ENCODE assay signal across 22 cellular contexts in the genomic region with DNA sequence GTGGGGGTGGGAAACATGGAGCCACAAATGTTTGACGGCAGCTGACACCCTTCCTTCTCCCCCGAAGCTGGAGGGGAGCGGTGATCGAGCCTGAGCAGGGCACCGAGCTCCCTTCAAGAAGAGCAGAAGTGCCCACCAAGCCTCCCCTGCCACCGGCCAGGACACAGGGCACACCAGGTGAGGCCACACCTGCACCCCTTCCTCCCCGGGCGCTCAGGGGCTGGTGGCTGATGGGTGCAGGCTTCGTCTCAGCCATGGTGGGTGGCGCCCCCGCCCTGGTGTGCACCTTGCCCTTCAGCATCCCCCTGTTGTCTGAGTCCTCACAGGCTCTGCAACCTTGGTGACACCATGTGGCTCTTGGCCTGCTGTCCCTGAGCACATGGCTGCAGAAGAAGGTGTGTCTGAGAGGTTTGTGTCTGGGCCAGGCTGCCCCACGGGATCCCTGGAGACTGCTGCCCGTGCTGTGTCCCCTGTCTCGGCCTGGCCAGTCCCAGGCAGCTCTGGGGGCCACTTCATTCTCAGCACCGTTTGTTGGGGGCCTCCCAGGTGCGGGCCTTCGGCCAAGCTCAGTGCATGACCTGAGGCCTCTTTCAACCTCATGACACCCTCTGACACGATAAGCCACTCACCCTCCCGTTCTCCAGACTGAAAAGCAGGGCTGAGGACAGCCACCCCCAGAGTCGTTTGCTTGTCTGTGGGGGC. TPM values are rescaled to one million over a fixed set of nuclear protein-coding genes. Genes with fewer than 3 reads are reported as not detected.
A peak's percentile ranks its signal among the peaks of the same experiment; 100 is the strongest.
DNase-seq lines count a peak whose midpoint lies in the region; ATAC-seq, FAIRE-seq and TF ChIP-seq lines count a peak whose summit lies in the region.
"Had no signal": no experiment of that assay in that cellular context is flagged by ENCODE, and none has a peak within 500 bp of the region (broad histone marks: within the 10 kb centered on the region; RNA-seq: fewer than 3 reads in every experiment).

No MANE protein-coding gene starts in this region.

- peaks cover 0 to 18% (median 8%) of the 10 kb centered on the region in 5 donors for H3K36me3 Mint-ChIP-seq in naive thymus-derived CD4-positive, alpha-beta T cell
- H3K36me3 Mint-ChIP-seq in activated naive CD8-positive, alpha-beta T cell treated with anti-CD3 and anti-CD28 coated beads for 36 hours, result peaks cover 11% of the 10 kb centered on the region

- H3K79me2 ChIP-seq in K562 (ENCODE audit: control insufficient read depth, insufficient read depth, low read length), result no peaks in the 10 kb centered on the region

- TF ChIP-seq CTCF in left ventricle myocardium inferior (IDR thresholded peaks at IDR 0.05; ENCODE audit: borderline replicate concordance) (no peak), K562 (IDR thresholded peaks at IDR 0.05 in 2 of 3, conservative IDR thresholded peaks at IDR 0.05 in 1 of 3; ENCODE audit: insufficient read depth in 2 of 3, low read depth in 1 of 3, low read length in 3 of 3) (no peak)

- WGBS in K562 (ENCODE audit: insufficient coverage, low coverage, missing lambda C conversion rate), result 92% methylated on average over 16 of the region's 20 CpGs
- WGBS in aorta, 2 donors, result 87 to 89% methylated on average over 20 of the region's 20 CpGs

- no peaks in the 10 kb centered on the region for H3K9me1 ChIP-seq in K562 (ENCODE audit: control insufficient read depth, insufficient read depth, low read length)

- H3K4me1 Mint-ChIP-seq in naive thymus-derived CD4-positive, alpha-beta T cell, result peaks cover 9 to 23% (median 18%) of the 10 kb centered on the region in 7 donors
- H3K4me1 Mint-ChIP-seq in activated naive CD8-positive, alpha-beta T cell treated with anti-CD3 and anti-CD28 coated beads for 36 hours, result peaks cover 15% of the 10 kb centered on the region

- H3K9ac ChIP-seq in K562 (ENCODE audit: insufficient read depth in 1 of 2, low read depth in 2 of 2, low read length in 2 of 2), result peak overlapping the region in 1 of 2 experiments; percentile 64; a peak in 1 of 4 replicates
- H3K9ac ChIP-seq: BLaER1 had no signal

- no peak for TF ChIP-seq POLR2A in K562 (conservative IDR thresholded peaks at IDR 0.05)

- H3K4me1 ChIP-seq in left ventricle myocardium inferior, result no peaks in the 10 kb centered on the region
- H3K4me1 ChIP-seq in K562 (replicated peaks in 1 of 2; ENCODE audit: control insufficient read depth in 2 of 2, insufficient read depth in 2 of 2, low read length in 2 of 2), result peaks cover 0 to 11% of the 10 kb centered on the region in 2 experiments; a peak in 1 of 5 replicates
- peaks cover 12 to 14% of the 10 kb centered on the region in 2 donors for H3K4me1 ChIP-seq in naive thymus-derived CD4-positive, alpha-beta T cell (ENCODE audit: control insufficient read depth in 2 of 2, insufficient read depth in 2 of 2, low read length in 2 of 2)
- H3K4me1 ChIP-seq in aorta (ENCODE audit: control insufficient read depth in 1 of 2, insufficient read depth in 2 of 2, low read length in 2 of 2), result no peaks in the 10 kb centered on the region

- no peak for TF ChIP-seq EP300 in K562 (IDR thresholded peaks at IDR 0.05; ENCODE audit: low read length)

- ATAC-seq in Right ventricle myocardium inferior (no peak), K562 (no peak), aorta (ENCODE audit: low FRiP score) (peak; percentile 31), HG03045 (IDR thresholded peaks at IDR 0.05; ENCODE audit: unreplicated experiment) (no peak), GM21619 (IDR thresholded peaks at IDR 0.05; ENCODE audit: unreplicated experiment) (no peak)
- ATAC-seq in naive thymus-derived CD4-positive, alpha-beta T cell, result no peak

- no peaks in the 10 kb centered on the region for H3K9me3 Mint-ChIP-seq in naive thymus-derived CD4-positive, alpha-beta T cell
- no peaks in the 10 kb centered on the region for H3K9me3 Mint-ChIP-seq in activated naive CD8-positive, alpha-beta T cell treated with anti-CD3 and anti-CD28 coated beads for 36 hours
- H3K9me3 Mint-ChIP-seq: HFFc6 had no signal

- in situ Hi-C loops in K562 (cut with MboI), result no loop called here

- H3K4me3 Mint-ChIP-seq in naive thymus-derived CD4-positive, alpha-beta T cell, result no peak overlapping the region
- H3K4me3 Mint-ChIP-seq in activated naive CD8-positive, alpha-beta T cell treated with anti-CD3 and anti-CD28 coated beads for 36 hours, result no peak overlapping the region
- H3K4me3 Mint-ChIP-seq: HFFc6 had no signal

- FAIRE-seq in K562 (lab: Jason Lieb, UNC), result no peak
- FAIRE-seq: D721Med, G401.6, GM12892, GM19239 had no signal

- no peaks in the 10 kb centered on the region for H3K27me3 Mint-ChIP-seq in naive thymus-derived CD4-positive, alpha-beta T cell
- H3K27me3 Mint-ChIP-seq in activated naive CD8-positive, alpha-beta T cell treated with anti-CD3 and anti-CD28 coated beads for 36 hours, result no peaks in the 10 kb centered on the region

- BruUV-seq in K562 (replicated peaks; lab: Mats Ljungman, UMichigan), result no TSS peak

- H3K4me2 ChIP-seq in K562 (ENCODE audit: insufficient read depth, low read length), result no peak overlapping the region

- H3K4me3 ChIP-seq in left ventricle myocardium inferior (no peak overlapping the region), K562 (no peak overlapping the region), aorta (ENCODE audit: low read length in 2 of 2) (no peak overlapping the region)
- no peak overlapping the region for H3K4me3 ChIP-seq in naive thymus-derived CD4-positive, alpha-beta T cell (ENCODE audit: low read length)
- H3K4me3 ChIP-seq: BLaER1 had no signal

- CTCF ChIA-PET in K562 (lab: Yijun Ruan, JAX; ENCODE audit: low intra/inter-chr PET ratio), result no interaction called here
- CTCF ChIA-PET in naive thymus-derived CD4-positive, alpha-beta T cell (lab: Charles Lee), result no interaction called here

- H3K36me3 ChIP-seq in left ventricle myocardium inferior, result peaks cover 82% of the 10 kb centered on the region
- peaks cover 69% of the 10 kb centered on the region for H3K36me3 ChIP-seq in K562 (ENCODE audit: control insufficient read depth, insufficient read depth, low read length)
- peaks cover 8 to 60% (median 14%) of the 10 kb centered on the region in 3 experiments for H3K36me3 ChIP-seq in naive thymus-derived CD4-positive, alpha-beta T cell (ENCODE audit: control insufficient read depth in 2 of 3, insufficient read depth in 3 of 3, low read length in 3 of 3)
- peaks cover 0 to 4% of the 10 kb centered on the region in 2 donors for H3K36me3 ChIP-seq in aorta (ENCODE audit: control insufficient read depth in 1 of 2, insufficient read depth in 2 of 2, low read length in 1 of 2)

- intact Hi-C loops in Right ventricle myocardium inferior (cut with DNase I) (no loop called here), left ventricle myocardium inferior (cut with micrococcal nuclease) (no loop called here), K562 (cut with micrococcal nuclease) (no loop called here), aorta (cut with DNase I) (no loop called here)
- intact Hi-C loops in naive thymus-derived CD4-positive, alpha-beta T cell (cut with micrococcal nuclease), result no loop called here

- H3K27ac Mint-ChIP-seq in naive thymus-derived CD4-positive, alpha-beta T cell, result peak overlapping the region in 6 of 9 donors; percentile 23 to 95 (median 90)
- no peak overlapping the region for H3K27ac Mint-ChIP-seq in activated naive CD8-positive, alpha-beta T cell treated with anti-CD3 and anti-CD28 coated beads for 36 hours
- H3K27ac Mint-ChIP-seq: HFFc6 had no signal

- DNase-seq in Right ventricle myocardium inferior (ENCODE audit: missing footprints), result peak; percentile 52
- no peak for DNase-seq in left ventricle myocardium inferior
- no peak for DNase-seq in K562 (ENCODE audit: extremely low read depth in 1 of 4, low spot score in 3 of 4)
- no peak for DNase-seq in naive thymus-derived CD4-positive, alpha-beta T cell
- DNase-seq in aorta, result peak in 1 of 2 donors; percentile 59
- no peak for DNase-seq in activated naive CD8-positive, alpha-beta T cell treated with anti-CD3 and anti-CD28 coated beads for 36 hours
- DNase-seq: 8988T, AML-193, DMS153, DMS79 treated with DMSO at 0.1 percent for 48 hours, EL, HCEC 1CT, HFFc6 had no signal

- no peak for TF ChIP-seq RAD21 in K562 (CRISPR knock-in tag; conservative IDR thresholded peaks at IDR 0.05 in 1 of 2, IDR thresholded peaks at IDR 0.05 in 1 of 2)

- no peaks in the 10 kb centered on the region for H4K20me1 ChIP-seq in K562 (replicated peaks; ENCODE audit: control insufficient read depth, insufficient read depth, low read length)

- H2AFZ ChIP-seq in K562 (ENCODE audit: low read depth, low read length), result no peak overlapping the region

- H3K27ac ChIP-seq in left ventricle myocardium inferior (replicated peaks) (no peak overlapping the region), K562 (ENCODE audit: extremely low read depth, low read depth, low read length) (no peak overlapping the region), aorta (ENCODE audit: low read depth in 1 of 2, low read length in 2 of 2) (no peak overlapping the region)
- H3K27ac ChIP-seq in naive thymus-derived CD4-positive, alpha-beta T cell (ENCODE audit: low read depth, low read length), result peak overlapping the region; percentile 79
- H3K27ac ChIP-seq: BLaER1, HL-60 had no signal

- POLR2A ChIA-PET in K562 (lab: Yijun Ruan, JAX), result interaction anchor here (1.0 to 3.3 kb wide), 2 partner anchors 9 to 10 kb away, joined by 5 to 18 read pairs; a partner anchor contains a TSS
- POLR2A ChIA-PET in naive thymus-derived CD4-positive, alpha-beta T cell (lab: Charles Lee), result interaction anchor here (0.8 to 3.0 kb wide), 2 partner anchors 11 to 104 kb away, joined by 3 to 54 read pairs; a partner anchor contains a TSS

- no peaks in the 10 kb centered on the region for H3K9me3 ChIP-seq in left ventricle myocardium inferior (replicated peaks)
- H3K9me3 ChIP-seq in K562 (replicated peaks; ENCODE audit: control insufficient read depth, insufficient read depth, low read depth, low read length), result peaks cover 13% of the 10 kb centered on the region
- no peaks in the 10 kb centered on the region for H3K9me3 ChIP-seq in naive thymus-derived CD4-positive, alpha-beta T cell (ENCODE audit: control insufficient read depth in 2 of 3, low read length in 3 of 3)
- H3K9me3 ChIP-seq in aorta (ENCODE audit: control insufficient read depth, low read length), result no peaks in the 10 kb centered on the region

- no peaks in the 10 kb centered on the region for H3K27me3 ChIP-seq in left ventricle myocardium inferior (ENCODE audit: low read depth)
- H3K27me3 ChIP-seq in K562 (ENCODE audit: control insufficient read depth in 2 of 2, insufficient read depth in 2 of 2, low read length in 2 of 2), result no peaks in the 10 kb centered on the region
- H3K27me3 ChIP-seq in naive thymus-derived CD4-positive, alpha-beta T cell (ENCODE audit: control insufficient read depth in 2 of 2, insufficient read depth in 2 of 2, low read length in 2 of 2), result no peaks in the 10 kb centered on the region
- no peaks in the 10 kb centered on the region for H3K27me3 ChIP-seq in aorta (ENCODE audit: control insufficient read depth in 1 of 2, insufficient read depth in 2 of 2, low read length in 1 of 2)
- H3K27me3 ChIP-seq: BLaER1 had no signal

RNA-seq across cellular contexts. Expression of a gene that starts 11.1 kb away (rescaled TPM):
- total RNA-seq in Right ventricle myocardium inferior, result 20.4 TPM
- total RNA-seq in left ventricle myocardium inferior, result 20.6 TPM
- 158 and 355 TPM in 2 replicates for total RNA-seq in K562 (2011; cell fraction: chromatin; rRNA removed; ENCODE audit: low replicate concordance)
- total RNA-seq in K562 (2011; cell fraction: nucleolus; rRNA removed), result 181 and 194 TPM in 2 replicates
- total RNA-seq in K562 (2011; cell fraction: nucleoplasm; rRNA removed), result 119 and 136 TPM in 2 replicates
- total RNA-seq in K562 (2014; rRNA removed), result 30.1 and 35.1 TPM in 2 replicates
- total RNA-seq in K562 (2014; rRNA removed; fragmentation: Illumina TruSeq; extraction: Trizol), result 14.4 and 14.8 TPM in 2 replicates
- total RNA-seq in K562 (2015; rRNA removed; fragmentation: Illumina TruSeq; extraction: Trizol), result 21.0 and 21.6 TPM in 2 replicates
- 33.9 and 36.6 TPM in 2 replicates for total RNA-seq in K562 (2021)
- polyA plus RNA-seq in K562 (2011; rRNA removed), result 27.3 and 40.1 TPM in 2 replicates
- 33.0 and 35.1 TPM in 2 replicates for polyA plus RNA-seq in K562 (2011; cell fraction: cytosol; rRNA removed)
- polyA plus RNA-seq in K562 (2011; cell fraction: nucleus; rRNA removed), result 128 and 134 TPM in 2 replicates
- 25.3 and 58.7 TPM in 2 replicates for polyA plus RNA-seq in K562 (2012)
- polyA plus RNA-seq in K562 (2014; fragmentation: Illumina TruSeq; extraction: Trizol), result 23.8 and 31.3 TPM in 2 replicates
- polyA plus RNA-seq in K562 (2014; fragmentation: Nextera tagmentation; extraction: Ambion mirVana), result under 1 TPM; 0.55 to 0.89 TPM
- 29.6 and 33.6 TPM in 2 replicates for polyA plus RNA-seq in K562 (2014; rRNA removed)
- 32.0 and 36.7 TPM in 2 replicates for polyA minus RNA-seq in K562 (2011; rRNA and poly(A)+ RNA removed)
- polyA minus RNA-seq in K562 (2011; cell fraction: cytosol; rRNA and poly(A)+ RNA removed), result 17.1 and 24.8 TPM in 2 replicates
- 38.5 and 64.6 TPM in 2 replicates for polyA minus RNA-seq in K562 (2011; cell fraction: nucleus; rRNA and poly(A)+ RNA removed)
- total RNA-seq in naive thymus-derived CD4-positive, alpha-beta T cell, result 10 to 100 TPM; 57.3 to 74.2 (median 70.2) TPM
- 10 to 100 TPM; 36.0 to 51.2 TPM for polyA plus RNA-seq in naive thymus-derived CD4-positive, alpha-beta T cell
- 10 to 100 TPM; 28.4 to 52.2 TPM for total RNA-seq in aorta
- polyA plus RNA-seq in aorta, result 100 to 1,000 TPM in 1 of 2 donors, 10 to 100 TPM in 1; 21.2 to 104 TPM
- total RNA-seq in activated naive CD8-positive, alpha-beta T cell treated with anti-CD3 and anti-CD28 coated beads for 36 hours, result 10 to 100 TPM; 24.7 to 25.1 TPM

RNA-seq across cellular contexts. Expression of a gene that starts 16.6 kb away (rescaled TPM):
- 143 TPM for total RNA-seq in Right ventricle myocardium inferior
- 130 TPM for total RNA-seq in left ventricle myocardium inferior
- 175 and 615 TPM in 2 replicates for total RNA-seq in K562 (2011; cell fraction: chromatin; rRNA removed; ENCODE audit: low replicate concordance)
- total RNA-seq in K562 (2011; cell fraction: nucleolus; rRNA removed), result 837 and 852 TPM in 2 replicates
- 311 and 347 TPM in 2 replicates for total RNA-seq in K562 (2011; cell fraction: nucleoplasm; rRNA removed)
- total RNA-seq in K562 (2014; rRNA removed), result 231 and 272 TPM in 2 replicates
- total RNA-seq in K562 (2014; rRNA removed; fragmentation: Illumina TruSeq; extraction: Trizol), result 11.3 and 24.9 TPM in 2 replicates
- total RNA-seq in K562 (2015; rRNA removed; fragmentation: Illumina TruSeq; extraction: Trizol), result 140 and 141 TPM in 2 replicates
- total RNA-seq in K562 (2021), result 311 and 322 TPM in 2 replicates
- polyA plus RNA-seq in K562 (2011; rRNA removed), result 132 and 158 TPM in 2 replicates
- polyA plus RNA-seq in K562 (2011; cell fraction: cytosol; rRNA removed), result 141 and 377 TPM in 2 replicates
- polyA plus RNA-seq in K562 (2011; cell fraction: nucleus; rRNA removed), result 1,627 and 2,902 TPM in 2 replicates
- polyA plus RNA-seq in K562 (2012), result 245 and 282 TPM in 2 replicates
- 48.4 and 105 TPM in 2 replicates for polyA plus RNA-seq in K562 (2014; fragmentation: Illumina TruSeq; extraction: Trizol)
- polyA plus RNA-seq in K562 (2014; fragmentation: Nextera tagmentation; extraction: Ambion mirVana), result 1 to 10 TPM in 1 of 2 experiments, under 1 TPM in 1; 0.99 to 4.1 TPM
- 352 and 365 TPM in 2 replicates for polyA plus RNA-seq in K562 (2014; rRNA removed)
- 9.4 and 25.8 TPM in 2 replicates for polyA minus RNA-seq in K562 (2011; rRNA and poly(A)+ RNA removed)
- polyA minus RNA-seq in K562 (2011; cell fraction: cytosol; rRNA and poly(A)+ RNA removed), result 61.7 and 63.0 TPM in 2 replicates
- 112 and 134 TPM in 2 replicates for polyA minus RNA-seq in K562 (2011; cell fraction: nucleus; rRNA and poly(A)+ RNA removed)
- 100 to 1,000 TPM; 235 to 328 (median 298) TPM for total RNA-seq in naive thymus-derived CD4-positive, alpha-beta T cell
- 100 to 1,000 TPM in 1 of 2 donors, 10 to 100 TPM in 1; 86.9 to 120 TPM for polyA plus RNA-seq in naive thymus-derived CD4-positive, alpha-beta T cell
- 100 to 1,000 TPM in 1 of 2 donors, 10 to 100 TPM in 1; 97.4 to 153 TPM for total RNA-seq in aorta
- polyA plus RNA-seq in aorta, result 100 to 1,000 TPM in 1 of 2 donors, 10 to 100 TPM in 1; 98.8 to 598 TPM
- 100 to 1,000 TPM; 267 to 289 TPM for total RNA-seq in activated naive CD8-positive, alpha-beta T cell treated with anti-CD3 and anti-CD28 coated beads for 36 hours

RNA-seq across cellular contexts. Expression of a gene that starts 20.6 kb away (rescaled TPM):
- total RNA-seq in Right ventricle myocardium inferior (13.6 TPM), left ventricle myocardium inferior (11.5 TPM), K562 (2014; rRNA removed) (3.7 and 5.1 TPM in 2 replicates), K562 (2014; rRNA removed; fragmentation: Illumina TruSeq; extraction: Trizol) (1.5 and 1.6 TPM in 2 replicates), K562 (2015; rRNA removed; fragmentation: Illumina TruSeq; extraction: Trizol) (5.1 and 5.2 TPM in 2 replicates), K562 (2021) (8.6 and 8.8 TPM in 2 replicates), aorta (10 to 100 TPM in 1 of 2 donors, 1 to 10 TPM in 1; 7.9 to 20.6 TPM)
- 10.1 and 23.7 TPM in 2 replicates for total RNA-seq in K562 (2011; cell fraction: chromatin; rRNA removed; ENCODE audit: low replicate concordance)
- 16.3 and 18.0 TPM in 2 replicates for total RNA-seq in K562 (2011; cell fraction: nucleolus; rRNA removed)
- total RNA-seq in K562 (2011; cell fraction: nucleoplasm; rRNA removed), result 9.3 and 10.3 TPM in 2 replicates
- polyA plus RNA-seq in K562 (2011; rRNA removed) (1.5 and 3.0 TPM in 2 replicates), K562 (2014; fragmentation: Illumina TruSeq; extraction: Trizol) (5.2 and 5.3 TPM in 2 replicates), K562 (2014; fragmentation: Nextera tagmentation; extraction: Ambion mirVana) (under 1 TPM; 0.20 to 0.29 TPM), K562 (2014; rRNA removed) (5.0 and 7.1 TPM in 2 replicates), aorta (10 to 100 TPM in 1 of 2 donors, 1 to 10 TPM in 1; 4.1 to 13.2 TPM)
- 2.4 and 2.6 TPM in 2 replicates for polyA plus RNA-seq in K562 (2011; cell fraction: cytosol; rRNA removed)
- polyA plus RNA-seq in K562 (2011; cell fraction: nucleus; rRNA removed), result 17.8 and 18.3 TPM in 2 replicates
- 6.6 and 13.1 TPM in 2 replicates for polyA plus RNA-seq in K562 (2012)
- 0.69 and 0.74 TPM in 2 replicates for polyA minus RNA-seq in K562 (2011; rRNA and poly(A)+ RNA removed)
- 1.4 and 1.5 TPM in 2 replicates for polyA minus RNA-seq in K562 (2011; cell fraction: cytosol; rRNA and poly(A)+ RNA removed)
- 3.0 and 4.1 TPM in 2 replicates for polyA minus RNA-seq in K562 (2011; cell fraction: nucleus; rRNA and poly(A)+ RNA removed)
- total RNA-seq in naive thymus-derived CD4-positive, alpha-beta T cell, result 10 to 100 TPM; 11.6 to 27.6 (median 15.2) TPM
- polyA plus RNA-seq in naive thymus-derived CD4-positive, alpha-beta T cell, result 1 to 10 TPM in 1 of 2 donors, under 1 TPM in 1; 0.71 to 1.4 TPM
- 10 to 100 TPM; 22.9 to 23.5 TPM for total RNA-seq in activated naive CD8-positive, alpha-beta T cell treated with anti-CD3 and anti-CD28 coated beads for 36 hours

RNA-seq across cellular contexts. Expression of a gene that starts 27.6 kb away (rescaled TPM):
- total RNA-seq in Right ventricle myocardium inferior (0.22 TPM), left ventricle myocardium inferior (0.25 TPM), K562 (2014; rRNA removed) (91.8 and 115 TPM in 2 replicates), K562 (2014; rRNA removed; fragmentation: Illumina TruSeq; extraction: Trizol) (13.1 and 15.8 TPM in 2 replicates), K562 (2015; rRNA removed; fragmentation: Illumina TruSeq; extraction: Trizol) (40.8 and 42.4 TPM in 2 replicates), K562 (2021) (72.1 and 78.8 TPM in 2 replicates), aorta (under 1 TPM; 0.26 to 0.60 TPM)
- 12.7 and 42.0 TPM in 2 replicates for total RNA-seq in K562 (2011; cell fraction: chromatin; rRNA removed; ENCODE audit: low replicate concordance)
- total RNA-seq in K562 (2011; cell fraction: nucleolus; rRNA removed), result 49.3 and 51.2 TPM in 2 replicates
- 20.6 and 22.4 TPM in 2 replicates for total RNA-seq in K562 (2011; cell fraction: nucleoplasm; rRNA removed)
- polyA plus RNA-seq in K562 (2011; rRNA removed) (18.8 and 24.2 TPM in 2 replicates), K562 (2014; fragmentation: Illumina TruSeq; extraction: Trizol) (18.3 and 41.2 TPM in 2 replicates), K562 (2014; fragmentation: Nextera tagmentation; extraction: Ambion mirVana) (1 to 10 TPM; 3.4 to 3.7 TPM), K562 (2014; rRNA removed) (56.5 and 67.8 TPM in 2 replicates), aorta (under 1 TPM in 1 of 2 donors, not detected in 1; 0.50 TPM)
- polyA plus RNA-seq in K562 (2011; cell fraction: cytosol; rRNA removed), result 28.2 and 80.8 TPM in 2 replicates
- polyA plus RNA-seq in K562 (2011; cell fraction: nucleus; rRNA removed), result 42.6 and 60.8 TPM in 2 replicates
- 27.0 and 33.0 TPM in 2 replicates for polyA plus RNA-seq in K562 (2012)
- polyA minus RNA-seq in K562 (2011; rRNA and poly(A)+ RNA removed), result 6.7 and 11.1 TPM in 2 replicates
- 29.9 and 32.2 TPM in 2 replicates for polyA minus RNA-seq in K562 (2011; cell fraction: cytosol; rRNA and poly(A)+ RNA removed)
- 16.6 and 17.5 TPM in 2 replicates for polyA minus RNA-seq in K562 (2011; cell fraction: nucleus; rRNA and poly(A)+ RNA removed)
- 10 to 100 TPM in 1 of 5 experiments, 1 to 10 TPM in 1, under 1 TPM in 3; 0.16 to 22.1 (median 0.74) TPM for total RNA-seq in naive thymus-derived CD4-positive, alpha-beta T cell
- under 1 TPM in 1 of 2 donors, not detected in 1; 0.18 TPM for polyA plus RNA-seq in naive thymus-derived CD4-positive, alpha-beta T cell
- 10 to 100 TPM; 15.2 to 15.4 TPM for total RNA-seq in activated naive CD8-positive, alpha-beta T cell treated with anti-CD3 and anti-CD28 coated beads for 36 hours

RNA-seq across cellular contexts. Expression of a gene that starts 41.0 kb away (rescaled TPM):
- total RNA-seq in Right ventricle myocardium inferior, result not detected
- not detected for total RNA-seq in left ventricle myocardium inferior
- 0.25 and 3.0 TPM in 2 replicates for total RNA-seq in K562 (2011; cell fraction: chromatin; rRNA removed; ENCODE audit: low replicate concordance)
- 0.67 and 3.3 TPM in 2 replicates for total RNA-seq in K562 (2011; cell fraction: nucleolus; rRNA removed)
- total RNA-seq in K562 (2011; cell fraction: nucleoplasm; rRNA removed), result 0.53 and 1.2 TPM in 2 replicates
- total RNA-seq in K562 (2014; rRNA removed), result not detected in 2 replicates
- total RNA-seq in K562 (2014; rRNA removed; fragmentation: Illumina TruSeq; extraction: Trizol), result not detected in 2 replicates
- not detected in 2 replicates for total RNA-seq in K562 (2015; rRNA removed; fragmentation: Illumina TruSeq; extraction: Trizol)
- 0.35 and 0.36 TPM in 2 replicates for total RNA-seq in K562 (2021)
- polyA plus RNA-seq in K562 (2011; rRNA removed), result 0.03 and 0.04 TPM in 2 replicates
- polyA plus RNA-seq in K562 (2011; cell fraction: cytosol; rRNA removed), result 0.04 and 0.07 TPM in 2 replicates
- 0.34 and 0.67 TPM in 2 replicates for polyA plus RNA-seq in K562 (2011; cell fraction: nucleus; rRNA removed)
- polyA plus RNA-seq in K562 (2012), result 0.35 and 0.38 TPM in 2 replicates
- 0.08 TPM in 1 of 2 replicates, not detected in the other for polyA plus RNA-seq in K562 (2014; fragmentation: Illumina TruSeq; extraction: Trizol)
- polyA plus RNA-seq in K562 (2014; fragmentation: Nextera tagmentation; extraction: Ambion mirVana), result not detected
- 0.08 and 0.16 TPM in 2 replicates for polyA plus RNA-seq in K562 (2014; rRNA removed)
- not detected in 2 replicates for polyA minus RNA-seq in K562 (2011; rRNA and poly(A)+ RNA removed)
- polyA minus RNA-seq in K562 (2011; cell fraction: cytosol; rRNA and poly(A)+ RNA removed), result not detected in 2 replicates
- polyA minus RNA-seq in K562 (2011; cell fraction: nucleus; rRNA and poly(A)+ RNA removed), result 0.13 and 0.56 TPM in 2 replicates
- not detected for total RNA-seq in naive thymus-derived CD4-positive, alpha-beta T cell
- polyA plus RNA-seq in naive thymus-derived CD4-positive, alpha-beta T cell, result not detected
- not detected for total RNA-seq in aorta
- not detected for polyA plus RNA-seq in aorta
- total RNA-seq in activated naive CD8-positive, alpha-beta T cell treated with anti-CD3 and anti-CD28 coated beads for 36 hours, result not detected
- total RNA-seq: H4 had no signal
